13 cellular contexts compared by ENCODE assay signal in genomic region chr1:223742861-223743517, GRCh38. TPM values are rescaled to one million over a fixed set of nuclear protein-coding genes. Genes with fewer than 3 reads are reported as not detected.
DNase-seq lines count a peak whose midpoint lies in the region; ATAC-seq, FAIRE-seq and TF ChIP-seq lines count a peak whose summit lies in the region.
"Had no signal": no experiment of that assay in that cellular context is flagged by ENCODE, and none has a peak within 500 bp of the region (broad histone marks: within the 10 kb centered on the region; RNA-seq: fewer than 3 reads in every experiment).

No MANE protein-coding gene starts in this region.

- peaks cover 21% of the 10 kb centered on the region for H3K4me1 Mint-ChIP-seq in T-helper 17 cell
- H3K4me1 Mint-ChIP-seq: activated naive CD8-positive, alpha-beta T cell treated with anti-CD3 and anti-CD28 coated beads for 36 hours had no signal

- H3K27ac ChIP-seq in mesodermal cell (ENCODE audit: low read depth, low read length, severe bottlenecking), result peak overlapping the region; percentile 83
- no peak overlapping the region for H3K27ac ChIP-seq in kidney (ENCODE audit: low read depth in 2 of 2, low read length in 2 of 2)
- no peak overlapping the region for H3K27ac ChIP-seq in gastroesophageal sphincter
- H3K27ac ChIP-seq: thoracic aorta had no signal

- in situ Hi-C loops in HAP-1 (cut with MboI; ENCODE audit: low sequenced_read_pairs), result no loop called here

- ATAC-seq in T-helper 17 cell (no peak), gastroesophageal sphincter (no peak)

- no peaks in the 10 kb centered on the region for H3K27me3 Mint-ChIP-seq in T-helper 17 cell
- H3K27me3 Mint-ChIP-seq: activated naive CD8-positive, alpha-beta T cell treated with anti-CD3 and anti-CD28 coated beads for 36 hours had no signal

- no peak for FAIRE-seq in kidney (lab: Jason Lieb, UNC)
- FAIRE-seq: small intestine had no signal

- no peak overlapping the region for H3K4me3 Mint-ChIP-seq in T-helper 17 cell
- H3K4me3 Mint-ChIP-seq: activated naive CD8-positive, alpha-beta T cell treated with anti-CD3 and anti-CD28 coated beads for 36 hours; nephron had no signal

- H3K36me3 Mint-ChIP-seq in T-helper 17 cell (ENCODE audit: low read depth), result peaks cover 6% of the 10 kb centered on the region
- H3K36me3 Mint-ChIP-seq: activated naive CD8-positive, alpha-beta T cell treated with anti-CD3 and anti-CD28 coated beads for 36 hours had no signal

- intact Hi-C loops in kidney (cut with DNase I), result no loop called here

- no peak for TF ChIP-seq POLR2A in gastroesophageal sphincter (IDR thresholded peaks at IDR 0.05)

- H3K27ac Mint-ChIP-seq in T-helper 17 cell, result peak overlapping the region; percentile 79
- H3K27ac Mint-ChIP-seq: activated naive CD8-positive, alpha-beta T cell treated with anti-CD3 and anti-CD28 coated beads for 36 hours had no signal

- H3K27me3 ChIP-seq in gastroesophageal sphincter (no peaks in the 10 kb centered on the region), HAP-1 (ENCODE audit: low read depth) (no peaks in the 10 kb centered on the region)

- peak overlapping the region in 1 of 2 donors; percentile 40 for H3K9ac ChIP-seq in kidney (ENCODE audit: low read length in 2 of 2)

- TF ChIP-seq EP300 in gastroesophageal sphincter (IDR thresholded peaks at IDR 0.05), result no peak

- DNase-seq in COLO668 (lab: John Stamatoyannopoulos, UW; ENCODE audit: unreplicated experiment), result peak; percentile 41
- DNase-seq in NCI-H1092 treated with DMSO at 0.1 percent for 48 hours (lab: John Stamatoyannopoulos, UW), result peak; percentile 92
- no peak for DNase-seq in T-helper 17 cell
- DNase-seq in RKO (ENCODE audit: low spot score), result no peak
- DNase-seq in kidney, result no peak
- no peak for DNase-seq in HAP-1 (ENCODE audit: low spot score in 2 of 2)
- DNase-seq: activated naive CD8-positive, alpha-beta T cell treated with anti-CD3 and anti-CD28 coated beads for 36 hours; NCI-H524 treated with DMSO at 0.1 percent for 48 hours; small intestine had no signal

- WGBS in mesodermal cell (ENCODE audit: insufficient coverage in 2 of 2), 2 experiments, result 88 to 91% methylated on average over 5 of the region's 9 CpGs
- 33 to 57% methylated on average over 7 to 9 of the region's 9 CpGs for WGBS in gastroesophageal sphincter (ENCODE audit: low coverage in 1 of 2), 2 donors

- H3K4me1 ChIP-seq in mesodermal cell (ENCODE audit: control insufficient read depth, insufficient read depth, low read length, poor library complexity, severe bottlenecking) (peaks cover 52% of the 10 kb centered on the region), kidney (ENCODE audit: control insufficient read depth in 1 of 2, insufficient read depth in 1 of 2, low read depth in 1 of 2, low read length in 2 of 2) (peaks cover 12 to 16% of the 10 kb centered on the region in 2 donors), gastroesophageal sphincter (peaks cover 4 to 39% (median 29%) of the 10 kb centered on the region in 3 donors), HAP-1 (peaks cover 10% of the 10 kb centered on the region)

- no peak for TF ChIP-seq CTCF in kidney (IDR thresholded peaks at IDR 0.05; ENCODE audit: borderline replicate concordance, extremely low read depth, insufficient read depth)
- no peak for TF ChIP-seq CTCF in gastroesophageal sphincter (IDR thresholded peaks at IDR 0.05)

- H3K36me3 ChIP-seq in mesodermal cell (ENCODE audit: control insufficient read depth, insufficient read depth, low read length) (peaks cover 73% of the 10 kb centered on the region), kidney (ENCODE audit: control insufficient read depth in 1 of 2, insufficient read depth in 2 of 2, low read length in 2 of 2) (peaks cover 9 to 27% of the 10 kb centered on the region in 2 donors), gastroesophageal sphincter (peaks cover 0 to 52% of the 10 kb centered on the region in 2 donors), HAP-1 (replicated peaks) (peaks cover 23% of the 10 kb centered on the region)

- no peaks in the 10 kb centered on the region for H3K9me3 ChIP-seq in T-helper 17 cell (ENCODE audit: control insufficient read depth, low read length, poor library complexity, severe bottlenecking)
- no peaks in the 10 kb centered on the region for H3K9me3 ChIP-seq in mesodermal cell (ENCODE audit: control insufficient read depth, low read length)
- H3K9me3 ChIP-seq in kidney (ENCODE audit: control insufficient read depth in 1 of 2, low read length in 2 of 2), result no peaks in the 10 kb centered on the region
- H3K9me3 ChIP-seq in gastroesophageal sphincter, result no peaks in the 10 kb centered on the region
- no peaks in the 10 kb centered on the region for H3K9me3 ChIP-seq in HAP-1
- H3K9me3 ChIP-seq: thoracic aorta had no signal

- H3K4me3 ChIP-seq in mesodermal cell (ENCODE audit: extremely low read depth, insufficient read depth, low read length, poor library complexity, severe bottlenecking), result no peak overlapping the region
- no peak overlapping the region for H3K4me3 ChIP-seq in kidney (ENCODE audit: low read length in 2 of 2)
- no peak overlapping the region for H3K4me3 ChIP-seq in gastroesophageal sphincter
- H3K4me3 ChIP-seq in HAP-1, result no peak overlapping the region
- H3K4me3 ChIP-seq: thoracic aorta had no signal

RNA-seq across cellular contexts. Expression of gene CAPN2, which starts 30.6 kb away (rescaled TPM):
- 100 to 1,000 TPM; 218 to 220 TPM for total RNA-seq in T-helper 17 cell
- 244 TPM for polyA plus RNA-seq in mesodermal cell (2013, experiment 1 of 2)
- 240 TPM for polyA plus RNA-seq in mesodermal cell (2013, experiment 2 of 2)
- total RNA-seq in kidney, result 276 TPM
- polyA plus RNA-seq in kidney (ENCODE audit: insufficient read depth, low read depth, low replicate concordance), result 175 TPM
- 100 to 1,000 TPM; 140 to 174 (median 149) TPM for total RNA-seq in gastroesophageal sphincter

Comparison
In these comparisons a context has a peak if more than half of its experiments do, and no peak if none do; other contexts are left out.
1. DNase-seq: peak in COLO668 (single experiment) and NCI-H1092 treated with DMSO at 0.1 percent for 48 hours (single experiment); none in T-helper 17 cell (0 of 3), RKO (single experiment), kidney (single experiment) and HAP-1 (0 of 2).